Comparison of ENCODE assay signal across 9 cellular contexts in the genomic region with DNA sequence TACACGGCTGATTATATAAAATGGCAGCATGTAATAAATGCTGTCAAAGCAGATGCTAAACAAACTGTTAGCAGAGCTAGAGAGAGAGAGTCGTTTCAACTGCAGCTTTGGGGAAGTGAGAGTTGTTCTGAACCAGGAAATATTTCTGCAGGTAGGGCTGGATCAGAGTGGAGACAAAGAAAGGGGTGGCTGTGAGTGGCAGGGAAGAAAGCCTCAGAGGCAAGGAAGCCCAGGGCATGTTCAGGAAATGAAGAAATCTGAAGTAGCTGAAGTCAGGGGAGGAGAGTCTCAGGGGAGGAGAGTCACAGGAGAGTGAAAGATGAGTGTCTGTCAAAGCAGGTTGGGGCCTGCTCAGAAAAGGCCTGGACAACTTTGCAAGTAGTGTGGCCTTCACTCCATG. TPM values are rescaled to one million over a fixed set of nuclear protein-coding genes. Genes with fewer than 3 reads are reported as not detected.
A peak's percentile ranks its signal among the peaks of the same experiment; 100 is the strongest.
DNase-seq lines count a peak whose midpoint lies in the region; ATAC-seq and TF ChIP-seq lines count a peak whose summit lies in the region.
"Had no signal": no experiment of that assay in that cellular context is flagged by ENCODE, and none has a peak within 500 bp of the region (broad histone marks: within the 10 kb centered on the region; RNA-seq: fewer than 3 reads in every experiment).

No MANE protein-coding gene starts in this region.

- WGBS in endodermal cell (ENCODE audit: insufficient coverage in 1 of 2, insufficient read length in 1 of 2), 2 experiments, result 40 to 86% methylated on average over 1 to 2 of the region's 2 CpGs

- H3K9me3 Mint-ChIP-seq in CD8-positive, alpha-beta T cell, result no peaks in the 10 kb centered on the region
- H3K9me3 Mint-ChIP-seq in activated naive CD8-positive, alpha-beta T cell treated with anti-CD3 and anti-CD28 coated beads, Interleukin-2, amount 10 ng/mL, durations not matched to agents 7 days and 5 days, result no peaks in the 10 kb centered on the region
- peaks cover 63% of the 10 kb centered on the region for H3K9me3 Mint-ChIP-seq in endodermal cell

- peaks cover 18% of the 10 kb centered on the region for H3K4me1 Mint-ChIP-seq in CD8-positive, alpha-beta T cell (ENCODE audit: low read depth)
- H3K4me1 Mint-ChIP-seq in activated naive CD8-positive, alpha-beta T cell treated with anti-CD3 and anti-CD28 coated beads, Interleukin-2, amount 10 ng/mL, durations not matched to agents 7 days and 5 days, result peaks cover 6% of the 10 kb centered on the region
- H3K4me1 Mint-ChIP-seq in endodermal cell, result no peaks in the 10 kb centered on the region
- H3K4me1 Mint-ChIP-seq: nephron had no signal

- H3K36me3 Mint-ChIP-seq in CD8-positive, alpha-beta T cell, result no peaks in the 10 kb centered on the region
- H3K36me3 Mint-ChIP-seq in activated naive CD8-positive, alpha-beta T cell treated with anti-CD3 and anti-CD28 coated beads, Interleukin-2, amount 10 ng/mL, durations not matched to agents 7 days and 5 days, result no peaks in the 10 kb centered on the region
- no peaks in the 10 kb centered on the region for H3K36me3 Mint-ChIP-seq in endodermal cell (ENCODE audit: low read depth)

- peaks cover 4% of the 10 kb centered on the region for H3K4me1 ChIP-seq in CD8-positive, alpha-beta T cell (ENCODE audit: insufficient read depth, low read length)
- no peaks in the 10 kb centered on the region for H3K4me1 ChIP-seq in endodermal cell (ENCODE audit: control insufficient read depth, insufficient read depth, low read length)

- POLR2A ChIA-PET in CD8-positive, alpha-beta T cell (lab: Charles Lee), result no interaction called here
- POLR2A ChIA-PET in activated naive CD8-positive, alpha-beta T cell treated with anti-CD3 and anti-CD28 coated beads, Interleukin-2, amount 10 ng/mL, durations not matched to agents 7 days and 5 days (lab: Charles Lee), result no interaction called here

- no peaks in the 10 kb centered on the region for H3K27me3 Mint-ChIP-seq in CD8-positive, alpha-beta T cell (ENCODE audit: low read depth)
- H3K27me3 Mint-ChIP-seq in activated naive CD8-positive, alpha-beta T cell treated with anti-CD3 and anti-CD28 coated beads, Interleukin-2, amount 10 ng/mL, durations not matched to agents 7 days and 5 days, result no peaks in the 10 kb centered on the region
- H3K27me3 Mint-ChIP-seq in endodermal cell (ENCODE audit: insufficient read depth), result peaks cover 8% of the 10 kb centered on the region

- no peak for ATAC-seq in CD8-positive, alpha-beta T cell
- ATAC-seq in GM21390 (IDR thresholded peaks at IDR 0.05; ENCODE audit: unreplicated experiment), result peak; percentile 86
- peak; percentile 59 for ATAC-seq in HG03521 (IDR thresholded peaks at IDR 0.05; ENCODE audit: unreplicated experiment)
- ATAC-seq in activated naive CD8-positive, alpha-beta T cell treated with anti-CD3 and anti-CD28 coated beads, Interleukin-2, amount 10 ng/mL, durations not matched to agents 7 days and 5 days (ENCODE audit: low read depth), result no peak

- H3K9ac ChIP-seq in endodermal cell (ENCODE audit: extremely low read depth, low read length, poor library complexity, severe bottlenecking), result no peak overlapping the region

- H3K4me3 ChIP-seq in CD8-positive, alpha-beta T cell (ENCODE audit: low read depth, low read length), result no peak overlapping the region
- no peak overlapping the region for H3K4me3 ChIP-seq in endodermal cell (ENCODE audit: low read length)

- no peak overlapping the region for H3K4me3 Mint-ChIP-seq in CD8-positive, alpha-beta T cell
- no peak overlapping the region for H3K4me3 Mint-ChIP-seq in activated naive CD8-positive, alpha-beta T cell treated with anti-CD3 and anti-CD28 coated beads, Interleukin-2, amount 10 ng/mL, durations not matched to agents 7 days and 5 days
- no peak overlapping the region for H3K4me3 Mint-ChIP-seq in endodermal cell
- H3K4me3 Mint-ChIP-seq: nephron had no signal

- no peak for TF ChIP-seq CTCF in CD8-positive, alpha-beta T cell (IDR thresholded peaks at IDR 0.05)
- no peak for TF ChIP-seq CTCF in endodermal cell (conservative IDR thresholded peaks at IDR 0.05)

- intact Hi-C loops in CD8-positive, alpha-beta T cell (cut with DNase I, micrococcal nuclease), result loop anchor here in 1 of 2 experiments (5.0 kb wide), 1 partner anchor 37 kb away; no protein-coding TSS in a partner anchor

- CTCF ChIA-PET in CD8-positive, alpha-beta T cell (lab: Charles Lee), result no interaction called here

- no peaks in the 10 kb centered on the region for H3K9me3 ChIP-seq in CD8-positive, alpha-beta T cell (ENCODE audit: low read length)
- H3K9me3 ChIP-seq in endodermal cell (ENCODE audit: control insufficient read depth, low read length), result no peaks in the 10 kb centered on the region

- no peaks in the 10 kb centered on the region for H3K36me3 ChIP-seq in CD8-positive, alpha-beta T cell (ENCODE audit: insufficient read depth, low read length)
- H3K36me3 ChIP-seq in endodermal cell (ENCODE audit: control insufficient read depth, insufficient read depth, low read length), result no peaks in the 10 kb centered on the region

- peak overlapping the region; percentile 74 for H3K27ac Mint-ChIP-seq in CD8-positive, alpha-beta T cell
- H3K27ac Mint-ChIP-seq in activated naive CD8-positive, alpha-beta T cell treated with anti-CD3 and anti-CD28 coated beads, Interleukin-2, amount 10 ng/mL, durations not matched to agents 7 days and 5 days, result peak overlapping the region; percentile 6
- no peak overlapping the region for H3K27ac Mint-ChIP-seq in endodermal cell
- H3K27ac Mint-ChIP-seq: nephron had no signal

- no peak for DNase-seq in CD8-positive, alpha-beta T cell
- no peak for DNase-seq in activated naive CD8-positive, alpha-beta T cell treated with anti-CD3 and anti-CD28 coated beads, Interleukin-2, amount 10 ng/mL, durations not matched to agents 7 days and 5 days
- DNase-seq in endodermal cell (no peak), SK-N-DZ (ENCODE audit: low spot score) (no peak), C1 segment of cervical spinal cord (lab: John Stamatoyannopoulos, UW) (no peak)
- no peak for DNase-seq in stimulated activated CD4-positive, alpha-beta T cell treated with anti-CD3 and anti-CD28 coated beads, Interleukin-1b, Interleukin-23, amount 100 ng/mL, for 48 hours

- no peaks in the 10 kb centered on the region for H3K27me3 ChIP-seq in CD8-positive, alpha-beta T cell (ENCODE audit: insufficient read depth, low read length)
- H3K27me3 ChIP-seq in endodermal cell (ENCODE audit: control insufficient read depth, insufficient read depth, low read length, poor library complexity, severe bottlenecking), result no peaks in the 10 kb centered on the region

- no peak overlapping the region for H3K27ac ChIP-seq in CD8-positive, alpha-beta T cell (ENCODE audit: low read depth, low read length)
- H3K27ac ChIP-seq in endodermal cell (ENCODE audit: low read depth, low read length), result no peak overlapping the region

RNA-seq across cellular contexts. Expression of a gene that starts 48.4 kb away (rescaled TPM):
- total RNA-seq in CD8-positive, alpha-beta T cell, result 10 to 100 TPM; 36.9 to 37.3 TPM
- 10 to 100 TPM; 92.3 to 99.7 TPM for total RNA-seq in activated naive CD8-positive, alpha-beta T cell treated with anti-CD3 and anti-CD28 coated beads, Interleukin-2, amount 10 ng/mL, durations not matched to agents 7 days and 5 days
- total RNA-seq in endodermal cell, result 10 to 100 TPM; 13.9 to 20.5 TPM
- polyA plus RNA-seq in endodermal cell (2013, experiment 1 of 2), result 19.4 TPM
- polyA plus RNA-seq in endodermal cell (2013, experiment 2 of 2), result 19.4 TPM
- 16.8 and 21.7 TPM in 2 replicates for polyA plus RNA-seq in SK-N-DZ (2014; cell fraction: cytosol; rRNA removed)
- 9.3 and 14.0 TPM in 2 replicates for polyA plus RNA-seq in SK-N-DZ (2014; cell fraction: nucleus; rRNA removed)

Comparison
In these comparisons a context has a peak if more than half of its experiments do, and no peak if none do; other contexts are left out.
1. ATAC-seq: peak in GM21390 (single experiment) and HG03521 (single experiment); none in CD8-positive, alpha-beta T cell (single experiment) and activated naive CD8-positive, alpha-beta T cell treated with anti-CD3 and anti-CD28 coated beads, Interleukin-2, amount 10 ng/mL, durations not matched to agents 7 days and 5 days (single experiment).